In the genomic region with DNA sequence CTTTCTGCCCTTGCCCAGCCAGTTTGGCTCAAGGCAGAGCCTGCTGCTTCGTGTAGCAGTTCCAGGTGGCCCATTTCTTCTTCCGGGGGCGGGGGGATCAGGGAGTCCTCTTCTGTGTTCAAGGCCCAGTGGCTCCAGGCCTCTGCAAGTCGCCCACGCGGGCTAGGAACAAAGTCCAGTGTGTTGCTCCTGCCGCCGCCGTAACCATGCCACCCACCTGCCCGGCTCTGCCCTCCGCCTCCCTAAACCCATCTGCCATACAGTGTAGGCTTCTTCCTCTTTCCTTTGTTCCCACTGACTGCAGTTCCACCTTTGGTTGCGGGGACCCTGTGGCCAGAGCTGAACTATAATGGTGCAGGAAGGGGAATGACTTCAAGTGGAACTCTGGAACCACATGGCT, we compare ENCODE assay signal across 21 cellular contexts. TPM values are rescaled to one million over a fixed set of nuclear protein-coding genes. Genes with fewer than 3 reads are reported as not detected.
DNase-seq lines count a peak whose midpoint lies in the region; ATAC-seq, FAIRE-seq and TF ChIP-seq lines count a peak whose summit lies in the region.
"Had no signal": no experiment of that assay in that cellular context is flagged by ENCODE, and none has a peak within 500 bp of the region (broad histone marks: within the 10 kb centered on the region; RNA-seq: fewer than 3 reads in every experiment).

No MANE protein-coding gene starts in this region.

- no peaks in the 10 kb centered on the region for H3K9me3 Mint-ChIP-seq in nephron
- H3K9me3 Mint-ChIP-seq: activated naive CD8-positive, alpha-beta T cell treated with anti-CD3 and anti-CD28 coated beads, Interleukin-2, amount 50 U/mL, for 24 hours; CD4-positive, CD25-positive, alpha-beta regulatory T cell; dendritic cell treated with granulocyte-macrophage colony-stimulating factor and Interleukin-4, amounts not matched to agents 40 ng/mL and 50 ng/mL, for 4 days had no signal

- TF ChIP-seq POLR2A in GM12878 (IDR thresholded peaks at IDR 0.05; ENCODE audit: low read depth, low read length) = no peak

- H3K4me1 Mint-ChIP-seq in nephron = peaks cover 64% of the 10 kb centered on the region
- H3K4me1 Mint-ChIP-seq: activated naive CD8-positive, alpha-beta T cell treated with anti-CD3 and anti-CD28 coated beads, Interleukin-2, amount 50 U/mL, for 24 hours; CD4-positive, CD25-positive, alpha-beta regulatory T cell had no signal

- H3K27me3 ChIP-seq in AG04450 (ENCODE audit: control insufficient read depth, insufficient read depth, low read length) (no peaks in the 10 kb centered on the region), HL-60 (ENCODE audit: insufficient read depth, poor library complexity, severe bottlenecking) (no peaks in the 10 kb centered on the region), GM12878 (replicated peaks in 1 of 2; ENCODE audit: control insufficient read depth in 2 of 2, insufficient read depth in 2 of 2, low read length in 1 of 2) (peaks cover 0 to 1% of the 10 kb centered on the region in 2 experiments; a peak in 1 of 4 replicates)
- H3K27me3 ChIP-seq: heart right ventricle had no signal

- POLR2A ChIA-PET in AG04450 (lab: Yijun Ruan, JAX) = interaction anchor here (2.3 kb wide), 1 partner anchor 50 kb away, joined by 6 read pairs; a partner anchor contains a TSS
- POLR2A ChIA-PET in GM12878 (lab: Charles Lee) = no interaction called here

- TF ChIP-seq RAD21 in GM12878 (IDR thresholded peaks at IDR 0.05; ENCODE audit: insufficient read depth, low read depth, low read length) = no peak

- intact Hi-C loops in GM12878 (cut with micrococcal nuclease; ENCODE audit: unreplicated experiment) = no loop called here

- in situ Hi-C loops in GM12878 (cut with MboI) = no loop called here

- CTCF ChIA-PET in AG04450 (lab: Charles Lee) (no interaction called here), GM12878 (lab: Yijun Ruan, JAX) (interaction anchor here (0.6 to 3.1 kb wide), 2 partner anchors 16 to 32 kb away, joined by 3 to 13 read pairs; no protein-coding TSS in a partner anchor)

- peak overlapping the region in 1 of 3 experiments; percentile 21 for H3K4me3 Mint-ChIP-seq in nephron
- H3K4me3 Mint-ChIP-seq: activated naive CD8-positive, alpha-beta T cell treated with anti-CD3 and anti-CD28 coated beads, Interleukin-2, amount 50 U/mL, for 24 hours; CD4-positive, CD25-positive, alpha-beta regulatory T cell; dendritic cell treated with granulocyte-macrophage colony-stimulating factor and Interleukin-4, amounts not matched to agents 40 ng/mL and 50 ng/mL, for 4 days had no signal

- H3K27ac Mint-ChIP-seq in nephron = peak overlapping the region; percentile 45 to 94 (median 91)
- H3K27ac Mint-ChIP-seq: activated naive CD8-positive, alpha-beta T cell treated with anti-CD3 and anti-CD28 coated beads, Interleukin-2, amount 50 U/mL, for 24 hours; dendritic cell treated with granulocyte-macrophage colony-stimulating factor and Interleukin-4, amounts not matched to agents 40 ng/mL and 50 ng/mL, for 4 days had no signal

- H3K27ac ChIP-seq in AG04450 (ENCODE audit: low read depth, low read length) (peak overlapping the region; percentile 21), HL-60 (replicated peaks) (no peak overlapping the region), GM12878 (ENCODE audit: control insufficient read depth, insufficient read depth) (no peak overlapping the region)
- H3K27ac ChIP-seq: heart right ventricle, KMS-11, VCaP had no signal

- H3K36me3 Mint-ChIP-seq in nephron (ENCODE audit: low read depth) = peaks cover 27% of the 10 kb centered on the region
- H3K36me3 Mint-ChIP-seq: CD4-positive, CD25-positive, alpha-beta regulatory T cell had no signal

- WGBS in GM12878 (ENCODE audit: insufficient coverage, insufficient replicate concordance, low lambda C conversion rate, missing lambda C conversion rate) = 14% methylated on average over 12 of the region's 12 CpGs

- TF ChIP-seq CTCF in AG04450 (IDR thresholded peaks at IDR 0.05; ENCODE audit: low read depth, low read length) (no peak), HL-60 (IDR thresholded peaks at IDR 0.05; ENCODE audit: insufficient read depth, low read length) (no peak), GM12878 (IDR thresholded peaks at IDR 0.05 in 2 of 3, conservative IDR thresholded peaks at IDR 0.05 in 1 of 3; ENCODE audit: control insufficient read depth in 2 of 3, extremely low read depth in 1 of 3, insufficient read depth in 1 of 3, low read depth in 3 of 3, low read length in 3 of 3) (no peak), nephron (IDR thresholded peaks at IDR 0.05; ENCODE audit: unreplicated experiment in 3 of 3) (no peak)

- no peak overlapping the region for H2AFZ ChIP-seq in GM12878 (ENCODE audit: control insufficient read depth, low read depth, low read length)

- H3K79me2 ChIP-seq in GM12878 (ENCODE audit: control insufficient read depth, insufficient read depth, low read length) = no peaks in the 10 kb centered on the region

- no TSS peak for BruUV-seq in GM12878 (replicated peaks; lab: Mats Ljungman, UMichigan)

- RAD21 ChIA-PET in GM12878 (lab: Charles Lee; ENCODE audit: unreplicated experiment) = interaction anchor here (0.6 to 1.5 kb wide), 3 partner anchors 16 to 184 kb away, joined by 3 to 4 read pairs (median 3); no protein-coding TSS in a partner anchor

- no peaks in the 10 kb centered on the region for H3K36me3 ChIP-seq in GM12878 (ENCODE audit: control insufficient read depth in 2 of 2, insufficient read depth in 2 of 2, low read length in 1 of 2)
- H3K36me3 ChIP-seq: heart right ventricle had no signal

- ATAC-seq in GM12878 (no peak), HG03095 (IDR thresholded peaks at IDR 0.05; ENCODE audit: unreplicated experiment) (no peak)
- ATAC-seq: activated naive CD8-positive, alpha-beta T cell treated with anti-CD3 and anti-CD28 coated beads, Interleukin-2, amount 50 U/mL, for 24 hours had no signal

- no peak overlapping the region for H3K9ac ChIP-seq in GM12878 (ENCODE audit: control insufficient read depth, insufficient read depth, low read length)
- H3K9ac ChIP-seq: KMS-11 had no signal

- H3K9me3 ChIP-seq in AG04450 (ENCODE audit: control insufficient read depth, insufficient read depth, low read length) = no peaks in the 10 kb centered on the region
- no peaks in the 10 kb centered on the region; the same call in 2 of the 3 replicates for H3K9me3 ChIP-seq in GM12878 (replicated peaks; ENCODE audit: control insufficient read depth, insufficient read depth, low read length)
- H3K9me3 ChIP-seq: heart right ventricle had no signal

- no peaks in the 10 kb centered on the region for H3K4me1 ChIP-seq in GM12878 (ENCODE audit: control insufficient read depth, insufficient read depth, low read length)

- SMC1A ChIA-PET in GM12878 (lab: Charles Lee; ENCODE audit: uncharacterized antibody, unreplicated experiment) = interaction anchor here (0.6 to 1.2 kb wide), 2 partner anchors 11 to 24 kb away, joined by 3 read pairs; no protein-coding TSS in a partner anchor

- no peak overlapping the region for H3K4me2 ChIP-seq in GM12878 (ENCODE audit: control insufficient read depth, insufficient read depth)
- H3K4me2 ChIP-seq: KMS-11 had no signal

- no peaks in the 10 kb centered on the region for H4K20me1 ChIP-seq in GM12878 (ENCODE audit: control insufficient read depth, insufficient read depth)

- no peak for DNase-seq in AG04450 (ENCODE audit: low read depth, low spot score)
- DNase-seq in HL-60 (ENCODE audit: low read depth in 1 of 2, low spot score in 1 of 2) = peak; percentile 23 to 44
- no peak for DNase-seq in GM12878 (ENCODE audit: low read depth, low spot score)
- DNase-seq in GM03348 (ENCODE audit: low spot score) = no peak
- no peak for DNase-seq in LoVo (ENCODE audit: low spot score)
- no peak for DNase-seq in NCI-H1417 (lab: John Stamatoyannopoulos, UW)
- DNase-seq: activated CD4-positive, alpha-beta T cell treated with anti-CD3 and anti-CD28 coated beads, Interleukin-2, amount 50 U/mL, for 1 hour; activated naive CD8-positive, alpha-beta T cell treated with anti-CD3 and anti-CD28 coated beads, Interleukin-2, amount 50 U/mL, for 24 hours; CD4-positive, CD25-positive, alpha-beta regulatory T cell; DMS53; GF-D8; NCI-H1092 treated with DMSO at 0.1 percent for 48 hours; NCI-H524; right cardiac atrium; stimulated activated CD4-positive, alpha-beta T cell treated with anti-CD3 and anti-CD28 coated beads, Interleukin-15, amount 100 ng/mL, for 24 hours had no signal

- no peak for FAIRE-seq in GM12878 (lab: Jason Lieb, UNC)

- no peaks in the 10 kb centered on the region for H3K27me3 Mint-ChIP-seq in nephron (ENCODE audit: low read depth)
- H3K27me3 Mint-ChIP-seq: activated naive CD8-positive, alpha-beta T cell treated with anti-CD3 and anti-CD28 coated beads, Interleukin-2, amount 50 U/mL, for 24 hours; dendritic cell treated with granulocyte-macrophage colony-stimulating factor and Interleukin-4, amounts not matched to agents 40 ng/mL and 50 ng/mL, for 4 days had no signal

- no peak for TF ChIP-seq EP300 in GM12878 (IDR thresholded peaks at IDR 0.05; ENCODE audit: borderline replicate concordance in 1 of 2, control insufficient read depth in 1 of 2, low read depth in 2 of 2, low read length in 2 of 2)

- H3K4me3 ChIP-seq in AG04450 (ENCODE audit: low read depth, low read length) (no peak overlapping the region), HL-60 (replicated peaks; ENCODE audit: insufficient read depth, low read length) (no peak overlapping the region), GM12878 (no peak overlapping the region)
- H3K4me3 ChIP-seq: heart right ventricle had no signal

RNA-seq across cellular contexts. Expression of a gene that starts 43.9 kb away (rescaled TPM):
- polyA plus RNA-seq in AG04450 (2011; rRNA removed) (36.8 and 48.5 TPM in 2 replicates), GM12878 (2011; rRNA removed) (21.9 and 41.4 TPM in 2 replicates), GM12878 (2014; fragmentation: Illumina TruSeq; extraction: Trizol) (26.8 and 33.5 TPM in 2 replicates), GM12878 (2014; fragmentation: Nextera tagmentation; extraction: Ambion mirVana) (1 to 10 TPM; 4.1 to 8.3 TPM), GM12878 (2014; rRNA removed) (48.1 and 54.3 TPM in 2 replicates), GM12878 (2016; fragmentation: Nextera tagmentation; extraction: Ambion mirVana) (1 to 10 TPM; 2.3 to 4.4 TPM)
- 41.4 and 58.1 TPM in 2 replicates for polyA minus RNA-seq in AG04450 (2011; rRNA and poly(A)+ RNA removed)
- total RNA-seq in GM12878 (2013; cell fraction: nucleolus; rRNA removed) = 10.5 and 11.4 TPM in 2 replicates
- total RNA-seq in GM12878 (2014; rRNA removed) (30.5 and 37.3 TPM in 2 replicates), GM12878 (2014; rRNA removed; fragmentation: Illumina TruSeq; extraction: Trizol) (19.8 and 22.9 TPM in 2 replicates), GM12878 (2021) (53.4 and 56.3 TPM in 2 replicates)
- polyA plus RNA-seq in GM12878 (2011; ENCODE audit: low read depth) = 19.1 TPM
- 50.6 and 71.6 TPM in 2 replicates for polyA plus RNA-seq in GM12878 (2011; cell fraction: cytosol; rRNA removed)
- polyA plus RNA-seq in GM12878 (2011; cell fraction: nucleus; rRNA removed) = 51.2 and 65.0 TPM in 2 replicates
- polyA plus RNA-seq in GM12878 (2012) = 27.9 and 45.2 TPM in 2 replicates
- 47.3 and 65.9 TPM in 2 replicates for polyA minus RNA-seq in GM12878 (2011; rRNA and poly(A)+ RNA removed)
- 24.1 and 27.1 TPM in 2 replicates for polyA minus RNA-seq in GM12878 (2011; cell fraction: cytosol; rRNA and poly(A)+ RNA removed)
- polyA minus RNA-seq in GM12878 (2011; cell fraction: nucleus; rRNA and poly(A)+ RNA removed) = 10.2 and 18.4 TPM in 2 replicates

RNA-seq across cellular contexts. Expression of a gene that starts 51.1 kb away (rescaled TPM):
- 146 and 179 TPM in 2 replicates for polyA plus RNA-seq in AG04450 (2011; rRNA removed)
- polyA minus RNA-seq in AG04450 (2011; rRNA and poly(A)+ RNA removed) = 230 and 312 TPM in 2 replicates
- total RNA-seq in GM12878 (2013; cell fraction: nucleolus; rRNA removed) = 20.8 and 24.5 TPM in 2 replicates
- total RNA-seq in GM12878 (2014; rRNA removed) = 3.3 and 4.1 TPM in 2 replicates
- 2.1 and 2.7 TPM in 2 replicates for total RNA-seq in GM12878 (2014; rRNA removed; fragmentation: Illumina TruSeq; extraction: Trizol)
- total RNA-seq in GM12878 (2021) = 6.2 TPM in 2 replicates
- polyA plus RNA-seq in GM12878 (2011; ENCODE audit: low read depth) = 1.3 TPM
- 10.7 and 14.4 TPM in 2 replicates for polyA plus RNA-seq in GM12878 (2011; rRNA removed)
- 14.6 and 18.5 TPM in 2 replicates for polyA plus RNA-seq in GM12878 (2011; cell fraction: cytosol; rRNA removed)
- polyA plus RNA-seq in GM12878 (2011; cell fraction: nucleus; rRNA removed) = 67.6 and 95.6 TPM in 2 replicates
- 2.8 and 3.7 TPM in 2 replicates for polyA plus RNA-seq in GM12878 (2012)
- 2.4 TPM in 2 replicates for polyA plus RNA-seq in GM12878 (2014; fragmentation: Illumina TruSeq; extraction: Trizol)
- polyA plus RNA-seq in GM12878 (2014; fragmentation: Nextera tagmentation; extraction: Ambion mirVana) = under 1 TPM in 1 of 2 experiments, not detected in 1; 0.18 TPM
- 5.4 and 6.4 TPM in 2 replicates for polyA plus RNA-seq in GM12878 (2014; rRNA removed)
- polyA plus RNA-seq in GM12878 (2016; fragmentation: Nextera tagmentation; extraction: Ambion mirVana) = 1 to 10 TPM; 3.2 to 5.0 TPM
- polyA minus RNA-seq in GM12878 (2011; rRNA and poly(A)+ RNA removed) = 16.1 and 27.0 TPM in 2 replicates
- polyA minus RNA-seq in GM12878 (2011; cell fraction: cytosol; rRNA and poly(A)+ RNA removed) = 8.3 and 12.3 TPM in 2 replicates
- 16.9 and 25.0 TPM in 2 replicates for polyA minus RNA-seq in GM12878 (2011; cell fraction: nucleus; rRNA and poly(A)+ RNA removed)

RNA-seq across cellular contexts. Expression of a gene that starts 54.8 kb away (rescaled TPM):
- polyA plus RNA-seq in AG04450 (2011; rRNA removed) (11.5 and 11.8 TPM in 2 replicates), GM12878 (2011; rRNA removed) (11.0 and 16.2 TPM in 2 replicates), GM12878 (2014; fragmentation: Illumina TruSeq; extraction: Trizol) (12.7 and 16.5 TPM in 2 replicates), GM12878 (2014; fragmentation: Nextera tagmentation; extraction: Ambion mirVana) (1 to 10 TPM; 1.2 to 3.9 TPM), GM12878 (2014; rRNA removed) (46.7 and 48.3 TPM in 2 replicates), GM12878 (2016; fragmentation: Nextera tagmentation; extraction: Ambion mirVana) (10 to 100 TPM; 17.8 to 19.7 TPM)
- 15.5 and 22.3 TPM in 2 replicates for polyA minus RNA-seq in AG04450 (2011; rRNA and poly(A)+ RNA removed)
- 104 and 120 TPM in 2 replicates for total RNA-seq in GM12878 (2013; cell fraction: nucleolus; rRNA removed)
- total RNA-seq in GM12878 (2014; rRNA removed) (22.1 and 27.2 TPM in 2 replicates), GM12878 (2014; rRNA removed; fragmentation: Illumina TruSeq; extraction: Trizol) (14.2 and 16.4 TPM in 2 replicates), GM12878 (2021) (36.0 and 42.7 TPM in 2 replicates)
- 11.5 TPM for polyA plus RNA-seq in GM12878 (2011; ENCODE audit: low read depth)
- polyA plus RNA-seq in GM12878 (2011; cell fraction: cytosol; rRNA removed) = 16.0 and 18.4 TPM in 2 replicates
- 180 and 223 TPM in 2 replicates for polyA plus RNA-seq in GM12878 (2011; cell fraction: nucleus; rRNA removed)
- polyA plus RNA-seq in GM12878 (2012) = 30.6 and 31.6 TPM in 2 replicates
- polyA minus RNA-seq in GM12878 (2011; rRNA and poly(A)+ RNA removed) = 14.6 and 23.4 TPM in 2 replicates
- 4.3 and 8.4 TPM in 2 replicates for polyA minus RNA-seq in GM12878 (2011; cell fraction: cytosol; rRNA and poly(A)+ RNA removed)
- polyA minus RNA-seq in GM12878 (2011; cell fraction: nucleus; rRNA and poly(A)+ RNA removed) = 25.9 and 55.6 TPM in 2 replicates

Comparison
In these comparisons a context has a peak if more than half of its experiments do, and no peak if none do; other contexts are left out.
1. DNase-seq: peak in HL-60 (2 of 2); none in AG04450 (single experiment), GM12878 (single experiment), GM03348 (single experiment), LoVo (single experiment) and NCI-H1417 (0 of 3).